ENCODE assay signal across 19 cellular contexts in genomic region chr12:43669373-43669772, GRCh38.
"Had no signal": no experiment of that assay in that cellular context is flagged by ENCODE, and none has a peak within 500 bp of the region (broad histone marks: within the 10 kb centered on the region; RNA-seq: fewer than 3 reads in every experiment).

No MANE protein-coding gene starts in this region.

- H3K9me3 ChIP-seq: lower lobe of right lung, mucosa of descending colon, prostate gland, sigmoid colon, testis, tibial artery, upper lobe of left lung had no signal

- ATAC-seq: effector memory CD8-positive, alpha-beta T cell; left ventricle myocardium superior; lower lobe of right lung; mucosa of descending colon; right cardiac atrium; stimulated activated memory B cell treated with anti-CD40 and anti-IgM and Interleukin-4, amounts not matched to agents 10 μg/mL and 1 μg/mL and 100 μg/mL, for 72 hours; stimulated activated naive CD8-positive, alpha-beta T cell treated with anti-CD3 and anti-CD28 coated beads, Interleukin-15, Interleukin-2, amounts not matched to agents 100 U/mL and 50 U/mL, for 24 hours had no signal

- H3K4me3 ChIP-seq: lower lobe of right lung, mucosa of descending colon, prostate gland, sigmoid colon, testis, tibial artery, upper lobe of left lung had no signal

- DNase-seq: cortex of kidney; effector memory CD8-positive, alpha-beta T cell; hypothalamus; left ventricle myocardium superior; lower lobe of right lung; mucosa of descending colon; naive B cell; nucleus accumbens; right cardiac atrium; sigmoid colon; stimulated activated CD4-positive, alpha-beta T cell treated with anti-CD3 and anti-CD28 coated beads, Interleukin-2, amount 100 ng/mL, for 24 hours; stimulated activated CD4-positive, alpha-beta T cell treated with anti-CD3 and anti-CD28 coated beads, Interleukin-4, amount 100 ng/mL, for 24 hours; stimulated activated naive CD8-positive, alpha-beta T cell treated with anti-CD3 and anti-CD28 coated beads, Interleukin-15, Interleukin-2, amounts not matched to agents 100 U/mL and 50 U/mL, for 24 hours; substantia nigra; testis; tibial artery; upper lobe of left lung had no signal

- H3K4me1 ChIP-seq: lower lobe of right lung, prostate gland, sigmoid colon, testis, tibial artery, upper lobe of left lung had no signal

- H3K27me3 ChIP-seq: sigmoid colon, testis, tibial artery, upper lobe of left lung had no signal

- H3K27ac ChIP-seq: lower lobe of right lung, prostate gland, sigmoid colon, testis, tibial artery, upper lobe of left lung had no signal

- H3K36me3 ChIP-seq: lower lobe of right lung, prostate gland, sigmoid colon, tibial artery, upper lobe of left lung had no signal
